In genomic region chr18:57353137-57353939, GRCh38 we compare ENCODE assay signal across 14 cellular contexts. TPM values are rescaled to one million over a fixed set of nuclear protein-coding genes. Genes with fewer than 3 reads are reported as not detected.
DNase-seq lines count a peak whose midpoint lies in the region; ATAC-seq, FAIRE-seq and TF ChIP-seq lines count a peak whose summit lies in the region.
"Had no signal": no experiment of that assay in that cellular context is flagged by ENCODE, and none has a peak within 500 bp of the region (broad histone marks: within the 10 kb centered on the region; RNA-seq: fewer than 3 reads in every experiment).

No MANE protein-coding gene starts in this region.

- no peaks in the 10 kb centered on the region for H3K36me3 Mint-ChIP-seq in neural crest cell (ENCODE audit: low read depth)
- H3K36me3 Mint-ChIP-seq: activated naive CD4-positive, alpha-beta T cell treated with anti-CD3 and anti-CD28 coated beads, Interleukin-2, amount 10 ng/mL, durations not matched to agents 7 days and 5 days had no signal

- H3K4ac ChIP-seq in H1 (replicated peaks; ENCODE audit: insufficient read length, low read depth, low read length), result no peak overlapping the region

- no peak overlapping the region for H3K23ac ChIP-seq in H1 (ENCODE audit: insufficient read length)

- H3K18ac ChIP-seq in H1 (ENCODE audit: extremely low read depth, low read length), result 0 out of 2 replicates have a peak overlapping the region, but pooled peaks have one; percentile 64

- TF ChIP-seq CTCF in GM20000 (IDR thresholded peaks at IDR 0.05; ENCODE audit: extremely low read depth, missing control alignments) (no peak), H1 (IDR thresholded peaks at IDR 0.05; ENCODE audit: control extremely low read depth in 1 of 3, insufficient read depth in 1 of 3, low read depth in 1 of 3, low read length in 3 of 3) (no peak), neural crest cell (conservative IDR thresholded peaks at IDR 0.05) (no peak), tibial nerve (IDR thresholded peaks at IDR 0.05) (no peak)

- TF ChIP-seq EP300 in H1 (IDR thresholded peaks at IDR 0.05; ENCODE audit: borderline replicate concordance in 1 of 2, low read depth in 2 of 2, low read length in 2 of 2) (no peak), tibial nerve (IDR thresholded peaks at IDR 0.05) (no peak)

- H3K27ac ChIP-seq in H1 (ENCODE audit: low read depth, low read length) (no peak overlapping the region), tibial nerve (no peak overlapping the region)
- H3K27ac ChIP-seq: SK-N-MC, thyroid gland had no signal

- H3K56ac ChIP-seq in H1 (replicated peaks; ENCODE audit: insufficient read length, low read depth, low read length), result no peak overlapping the region

- POLR2A ChIA-PET in H1 (lab: Charles Lee; ENCODE audit: partially characterized antibody), result interaction anchor here (0.6 to 1.8 kb wide), 4 partner anchors 74 to 992 kb away, joined by 3 to 6 read pairs (median 4); partner anchors contain the start of gene ONECUT2

- no peak overlapping the region for H4K91ac ChIP-seq in H1 (replicated peaks; ENCODE audit: insufficient read length, low read length)

- peaks cover 83% of the 10 kb centered on the region for H3K27me3 Mint-ChIP-seq in neural crest cell (ENCODE audit: low read depth)

- H2BK5ac ChIP-seq in H1 (ENCODE audit: low read depth, low read length), result no peak overlapping the region

- TF ChIP-seq RAD21 in H1 (IDR thresholded peaks at IDR 0.05 in 1 of 2, conservative IDR thresholded peaks at IDR 0.05 in 1 of 2; ENCODE audit: low read depth in 2 of 2, low read length in 2 of 2), result 0 out of 4 replicates have a peak, but pooled peaks of 1 of the 2 experiments have one; percentile 1

- H3K9ac ChIP-seq in H1 (replicated peaks in 1 of 4; ENCODE audit: extremely low read depth in 1 of 4, low read depth in 3 of 4, low read length in 3 of 4), result no peak overlapping the region

- no peak overlapping the region for H2BK20ac ChIP-seq in H1 (ENCODE audit: low read length)

- CTCF ChIA-PET in H1 (lab: Charles Lee; ENCODE audit: partially characterized antibody), result interaction anchor here (0.7 to 1.1 kb wide), 2 partner anchors 93 to 206 kb away, joined by 4 to 6 read pairs; partner anchors contain the start of gene BOD1L2

- 0 out of 2 replicates have a peak overlapping the region, but pooled peaks have one; percentile 37 for H4K8ac ChIP-seq in H1 (ENCODE audit: extremely low read depth, insufficient read depth, low read length)

- H3K36me3 ChIP-seq in H1 (ENCODE audit: control insufficient read depth in 2 of 4, insufficient read depth in 4 of 4, low read length in 3 of 4) (no peaks in the 10 kb centered on the region), tibial nerve (no peaks in the 10 kb centered on the region)
- H3K36me3 ChIP-seq: thyroid gland had no signal

- H2BK120ac ChIP-seq in H1 (replicated peaks; ENCODE audit: low read depth, low read length), result no peak overlapping the region

- H3K14ac ChIP-seq in H1 (ENCODE audit: insufficient read length), result no peak overlapping the region

- peak overlapping the region; percentile 66 to 93 (median 82) for H3K4me3 ChIP-seq in H1 (ENCODE audit: extremely low read depth in 1 of 4, insufficient read depth in 2 of 4, low read depth in 3 of 4, low read length in 4 of 4)
- H3K4me3 ChIP-seq in tibial nerve, result no peak overlapping the region
- H3K4me3 ChIP-seq: SK-N-MC, thyroid gland had no signal

- H3K4me1 Mint-ChIP-seq in neural crest cell, result peaks cover 11% of the 10 kb centered on the region
- H3K4me1 Mint-ChIP-seq: activated naive CD4-positive, alpha-beta T cell treated with anti-CD3 and anti-CD28 coated beads, Interleukin-2, amount 10 ng/mL, durations not matched to agents 7 days and 5 days had no signal

- DNase-seq in GM20000 (ENCODE audit: low spot score), result peak; percentile 10
- peak; percentile 92 for DNase-seq in NCI-H2227 (lab: John Stamatoyannopoulos, UW; ENCODE audit: unreplicated experiment)
- no peak for DNase-seq in H1 (ENCODE audit: low read depth in 1 of 2, low spot score in 2 of 2)
- peak; percentile 35 for DNase-seq in neural crest cell (ENCODE audit: low read depth, low spot score)
- DNase-seq in tibial nerve (ENCODE audit: low spot score in 2 of 2), result no peak
- no peak for DNase-seq in AG08395 (ENCODE audit: low spot score)
- DNase-seq: MV-4-11 had no signal

- ATAC-seq in GM21367 (IDR thresholded peaks at IDR 0.05; ENCODE audit: unreplicated experiment), result no peak
- ATAC-seq in GM19467 (IDR thresholded peaks at IDR 0.05; ENCODE audit: unreplicated experiment), result no peak

- H3K23me2 ChIP-seq in H1 (ENCODE audit: low read depth, low read length), result peaks cover 14% of the 10 kb centered on the region; the same call in 1 of the 2 replicates

- H3K9me3 Mint-ChIP-seq in neural crest cell, result no peaks in the 10 kb centered on the region
- H3K9me3 Mint-ChIP-seq: activated naive CD4-positive, alpha-beta T cell treated with anti-CD3 and anti-CD28 coated beads, Interleukin-2, amount 10 ng/mL, durations not matched to agents 7 days and 5 days had no signal

- peak overlapping the region; percentile 93 for H3K4me3 Mint-ChIP-seq in neural crest cell
- H3K4me3 Mint-ChIP-seq: activated naive CD4-positive, alpha-beta T cell treated with anti-CD3 and anti-CD28 coated beads, Interleukin-2, amount 10 ng/mL, durations not matched to agents 7 days and 5 days had no signal

- H2BK15ac ChIP-seq in H1 (ENCODE audit: low read length), result no peak overlapping the region

- 2% methylated on average over 35 of the region's 61 CpGs; no CpG with 5 or more reads in 1 of the 2 experiments for WGBS in H1 (ENCODE audit: extremely low coverage in 1 of 2, insufficient coverage in 1 of 2, insufficient read length in 1 of 2, insufficient replicate concordance in 2 of 2, low coverage in 1 of 2, low lambda C conversion rate in 2 of 2, missing lambda C conversion rate in 1 of 2), 2 experiments
- 2 to 3% methylated on average over 49 to 51 of the region's 61 CpGs for WGBS in tibial nerve, 2 donors

- peak overlapping the region; percentile 80 to 100 for H3K4me2 ChIP-seq in H1 (ENCODE audit: insufficient read depth in 1 of 2, low read depth in 2 of 2, low read length in 2 of 2)

- peak overlapping the region; percentile 71 for H4K5ac ChIP-seq in H1 (ENCODE audit: insufficient read length, low read depth, low read length)

- H3K9me3 ChIP-seq in H1 (ENCODE audit: insufficient read depth in 2 of 2, low read depth in 1 of 2, low read length in 1 of 2), result no peaks in the 10 kb centered on the region
- peaks cover 0 to 15% (median 0%) of the 10 kb centered on the region in 4 donors for H3K9me3 ChIP-seq in tibial nerve
- H3K9me3 ChIP-seq: thyroid gland had no signal

- no peaks in the 10 kb centered on the region for H3K79me2 ChIP-seq in H1 (ENCODE audit: control insufficient read depth in 1 of 2, insufficient read depth in 2 of 2, low read length in 2 of 2)

- no peak for FAIRE-seq in H1 (lab: Jason Lieb, UNC)
- FAIRE-seq: endometrium, H54 had no signal

- no peak overlapping the region for H2BK12ac ChIP-seq in H1 (ENCODE audit: low read depth, low read length)

- H3K79me1 ChIP-seq in H1 (ENCODE audit: low read depth, low read length), result no peaks in the 10 kb centered on the region

- peak overlapping the region; percentile 79 for H2AFZ ChIP-seq in H1 (ENCODE audit: low read length)

- peaks cover 0 to 11% (median 8%) of the 10 kb centered on the region in 4 experiments; a peak in 6 of 7 replicates for H3K27me3 ChIP-seq in H1 (replicated peaks in 1 of 4; ENCODE audit: control insufficient read depth in 3 of 4, extremely low read depth in 1 of 4, insufficient read depth in 3 of 4, low read length in 3 of 4)
- peaks cover 0 to 51% of the 10 kb centered on the region in 2 donors for H3K27me3 ChIP-seq in tibial nerve

- no peaks in the 10 kb centered on the region for H4K20me1 ChIP-seq in H1 (replicated peaks in 1 of 2; ENCODE audit: control insufficient read depth in 1 of 2, insufficient read depth in 2 of 2, low read length in 2 of 2)

- H3K27ac Mint-ChIP-seq in neural crest cell (ENCODE audit: unreplicated experiment), result no peak overlapping the region
- H3K27ac Mint-ChIP-seq: activated naive CD4-positive, alpha-beta T cell treated with anti-CD3 and anti-CD28 coated beads, Interleukin-2, amount 10 ng/mL, durations not matched to agents 7 days and 5 days had no signal

- H2AK5ac ChIP-seq in H1 (ENCODE audit: low read depth, low read length), result no peak overlapping the region

- no peak; a peak in 1 of 3 replicates for TF ChIP-seq POLR2A in H1 (IDR thresholded peaks at IDR 0.05; ENCODE audit: control extremely low read depth in 1 of 2, low read depth in 2 of 2, low read length in 2 of 2)
- no peak for TF ChIP-seq POLR2A in tibial nerve (IDR thresholded peaks at IDR 0.05)

- peaks cover 0 to 8% (median 5%) of the 10 kb centered on the region in 4 experiments; a peak in 5 of 7 replicates for H3K4me1 ChIP-seq in H1 (replicated peaks in 1 of 4; ENCODE audit: control insufficient read depth in 3 of 4, insufficient read depth in 4 of 4, low read length in 3 of 4)
- peaks cover 0 to 22% (median 0%) of the 10 kb centered on the region in 4 donors for H3K4me1 ChIP-seq in tibial nerve
- H3K4me1 ChIP-seq: thyroid gland had no signal

TF ChIP-seq in H1, 55 proteins besides CTCF, POLR2A, EP300 and RAD21 (continues in another document):
- TF ChIP-seq EZH2 (IDR thresholded peaks at IDR 0.05; ENCODE audit: low read depth, low read length, severe bottlenecking) (peak; percentile 53), RBBP5 (IDR thresholded peaks at IDR 0.05; ENCODE audit: borderline replicate concordance, low read depth, low read length) (0 out of 2 replicates have a peak, but pooled peaks have one; percentile 1), EGR1 (IDR thresholded peaks at IDR 0.05; ENCODE audit: borderline replicate concordance, low read depth, low read length) (no peak), POU5F1 (IDR thresholded peaks at IDR 0.05; ENCODE audit: low read depth, low read length) (no peak), CTBP2 (IDR thresholded peaks at IDR 0.05; ENCODE audit: borderline replicate concordance, insufficient read depth, insufficient read length, low read length) (peak; percentile 20), KDM4A (IDR thresholded peaks at IDR 0.05; ENCODE audit: low read depth, low read length, severe bottlenecking) (peak; percentile 32), ASH2L (IDR thresholded peaks at IDR 0.05; ENCODE audit: low read length) (peak; percentile 59), RNF2 (IDR thresholded peaks at IDR 0.05; ENCODE audit: borderline replicate concordance, low read depth, low read length, missing control alignments, poor library complexity, severe bottlenecking) (peak; percentile 53)

RNA-seq across cellular contexts. Expression of gene ST8SIA3, which starts 1.0 kb away (rescaled TPM):
- total RNA-seq in H1 (2021; fragmentation: NEBNext Ultra II Directional; extraction: Animal tissue kit (Norgen Biotek cat#: 25700)), result 3.7 and 5.1 TPM in 2 replicates
- 0.77 and 1.2 TPM in 2 replicates for polyA plus RNA-seq in H1 (2011; rRNA removed)
- 1.6 TPM for polyA plus RNA-seq in H1 (2011; cell fraction: cytosol; rRNA removed)
- polyA plus RNA-seq in H1 (2011; cell fraction: nucleus; rRNA removed), result 1.6 TPM
- polyA plus RNA-seq in H1 (2012, experiment 1 of 2), result 2.0 to 5.0 TPM (median 2.4 TPM) in 4 replicates
- polyA plus RNA-seq in H1 (2012, experiment 2 of 2), result 0.29 TPM
- polyA plus RNA-seq in H1 (2013, experiment 1 of 2), result 3.4 TPM
- polyA plus RNA-seq in H1 (2013, experiment 2 of 2), result 3.8 TPM
- 2.9 and 4.0 TPM in 2 replicates for polyA minus RNA-seq in H1 (2011; rRNA and poly(A)+ RNA removed)
- polyA minus RNA-seq in H1 (2011; cell fraction: cytosol; rRNA and poly(A)+ RNA removed), result 1.2 TPM
- 2.9 TPM for polyA minus RNA-seq in H1 (2011; cell fraction: nucleus; rRNA and poly(A)+ RNA removed)
- total RNA-seq in neural crest cell (2.6 and 3.1 TPM in 2 replicates), tibial nerve (not detected)

Comparison
In these comparisons a context has a peak if more than half of its experiments do, and no peak if none do; other contexts are left out.
1. DNase-seq: peak in GM20000 (single experiment), NCI-H2227 (single experiment) and neural crest cell (single experiment); none in H1 (0 of 2), tibial nerve (0 of 2) and AG08395 (single experiment).
2. H3K4me3 ChIP-seq: peak in H1 (4 of 4); none in tibial nerve (0 of 4).